Comparison of ENCODE assay signal across 15 cellular contexts in genomic region chr1:29646161-29646775, GRCh38.
"Had no signal": no experiment of that assay in that cellular context is flagged by ENCODE, and none has a peak within 500 bp of the region (broad histone marks: within the 10 kb centered on the region; RNA-seq: fewer than 3 reads in every experiment).

No MANE protein-coding gene starts in this region.

- H3K4me3 ChIP-seq: cardiac muscle cell, gastrocnemius medialis, heart right ventricle, smooth muscle cell, tibial nerve had no signal

- H3K36me3 ChIP-seq: cardiac muscle cell, gastrocnemius medialis, heart right ventricle, tibial nerve had no signal

- H3K4me1 Mint-ChIP-seq: activated naive CD8-positive, alpha-beta T cell treated with anti-CD3 and anti-CD28 coated beads, Interleukin-2, amount 50 U/mL, for 24 hours; stimulated activated effector memory CD8-positive, alpha-beta T cell treated with anti-CD3 and anti-CD28 coated beads, Interleukin-12 subunit alpha, Interleukin-12 subunit beta, amount 100 ng/mL, for 72 hours had no signal

- H3K27me3 ChIP-seq: cardiac muscle cell, tibial nerve had no signal

- H3K27ac Mint-ChIP-seq: activated naive CD8-positive, alpha-beta T cell treated with anti-CD3 and anti-CD28 coated beads, Interleukin-2, amount 50 U/mL, for 24 hours; activated T-helper 1 cell treated with anti-CD3 and anti-CD28 coated beads, Interleukin-12 subunit alpha, Interleukin-12 subunit beta, Interleukin-2, Interleukin-4 antibody, amounts not matched to agents 30 ng/mL and 10 ng/mL and 1 ng/mL, durations not matched to agents 14 hours and 24 hours and 36 hours; stimulated activated effector memory CD8-positive, alpha-beta T cell treated with anti-CD3 and anti-CD28 coated beads, Interleukin-12 subunit alpha, Interleukin-12 subunit beta, amount 100 ng/mL, for 72 hours had no signal

- H3K4me1 ChIP-seq: gastrocnemius medialis, heart right ventricle, tibial nerve had no signal

- DNase-seq: activated CD4-positive, CD25-positive, alpha-beta regulatory T cell; activated naive CD4-positive, alpha-beta T cell treated with Interleukin-2 at 50 U/mL for 16 hours; activated naive CD8-positive, alpha-beta T cell treated with anti-CD3 and anti-CD28 coated beads, Interleukin-2, amount 50 U/mL, for 24 hours; effector CD4-positive, alpha-beta T cell; gastrocnemius medialis; heart right ventricle; left ventricle myocardium superior; mesendoderm; right cardiac atrium; T-helper 2 cell had no signal

- H3K27ac ChIP-seq: cardiac muscle cell, gastrocnemius medialis, heart right ventricle, tibial nerve had no signal

- H3K9me3 Mint-ChIP-seq: activated naive CD8-positive, alpha-beta T cell treated with anti-CD3 and anti-CD28 coated beads, Interleukin-2, amount 50 U/mL, for 24 hours; activated T-helper 1 cell treated with anti-CD3 and anti-CD28 coated beads, Interleukin-12 subunit alpha, Interleukin-12 subunit beta, Interleukin-2, Interleukin-4 antibody, amounts not matched to agents 30 ng/mL and 10 ng/mL and 1 ng/mL, durations not matched to agents 14 hours and 24 hours and 36 hours; stimulated activated effector memory CD8-positive, alpha-beta T cell treated with anti-CD3 and anti-CD28 coated beads, Interleukin-12 subunit alpha, Interleukin-12 subunit beta, amount 100 ng/mL, for 72 hours had no signal

- H3K9me3 ChIP-seq: gastrocnemius medialis, heart right ventricle, tibial nerve had no signal

- H3K36me3 Mint-ChIP-seq: stimulated activated effector memory CD8-positive, alpha-beta T cell treated with anti-CD3 and anti-CD28 coated beads, Interleukin-12 subunit alpha, Interleukin-12 subunit beta, amount 100 ng/mL, for 72 hours had no signal

- H3K4me2 ChIP-seq: smooth muscle cell had no signal

- H3K4me3 Mint-ChIP-seq: activated naive CD8-positive, alpha-beta T cell treated with anti-CD3 and anti-CD28 coated beads, Interleukin-2, amount 50 U/mL, for 24 hours; activated T-helper 1 cell treated with anti-CD3 and anti-CD28 coated beads, Interleukin-12 subunit alpha, Interleukin-12 subunit beta, Interleukin-2, Interleukin-4 antibody, amounts not matched to agents 30 ng/mL and 10 ng/mL and 1 ng/mL, durations not matched to agents 14 hours and 24 hours and 36 hours; stimulated activated effector memory CD8-positive, alpha-beta T cell treated with anti-CD3 and anti-CD28 coated beads, Interleukin-12 subunit alpha, Interleukin-12 subunit beta, amount 100 ng/mL, for 72 hours had no signal

- ATAC-seq: activated naive CD8-positive, alpha-beta T cell treated with anti-CD3 and anti-CD28 coated beads, Interleukin-2, amount 50 U/mL, for 24 hours; gastrocnemius medialis; heart right ventricle; left ventricle myocardium superior; right cardiac atrium; stimulated activated effector memory CD8-positive, alpha-beta T cell treated with anti-CD3 and anti-CD28 coated beads, Interleukin-12 subunit alpha, Interleukin-12 subunit beta, amount 100 ng/mL, for 72 hours had no signal
